In genomic region chr2:44542520-44542919, GRCh38 we compare ENCODE assay signal across 24 cellular contexts.
"Had no signal": no experiment of that assay in that cellular context is flagged by ENCODE, and none has a peak within 500 bp of the region (broad histone marks: within the 10 kb centered on the region; RNA-seq: fewer than 3 reads in every experiment).

No MANE protein-coding gene starts in this region.

- H3K4me1 ChIP-seq: left ventricle myocardium inferior, thyroid gland had no signal

- H3K4me3 ChIP-seq: left ventricle myocardium inferior, pancreas, thyroid gland had no signal

- H3K4me1 Mint-ChIP-seq: activated CD4-positive, alpha-beta T cell treated with anti-CD3 and anti-CD28 coated beads, Interleukin-2, amount 10 ng/mL, durations not matched to agents 7 days and 5 days; activated CD8-positive, alpha-beta memory T cell treated with anti-CD3 and anti-CD28 coated beads, Interleukin-2, amount 10 ng/mL, durations not matched to agents 7 days and 5 days had no signal

- H3K9me3 ChIP-seq: left ventricle myocardium inferior, pancreas, thyroid gland had no signal

- H3K9me3 Mint-ChIP-seq: activated CD4-positive, alpha-beta T cell treated with anti-CD3 and anti-CD28 coated beads, Interleukin-2, amount 10 ng/mL, durations not matched to agents 7 days and 5 days; activated CD8-positive, alpha-beta T cell treated with anti-CD3 and anti-CD28 coated beads for 36 hours; activated naive CD8-positive, alpha-beta T cell treated with anti-CD3 and anti-CD28 coated beads, Interleukin-2, amount 50 U/mL, for 24 hours; natural killer cell; stimulated activated naive CD8-positive, alpha-beta T cell treated with anti-CD3 and anti-CD28 coated beads, Interleukin-15, Interleukin-2, amounts not matched to agents 100 ng/mL and 50 ng/mL, for 24 hours had no signal

- H3K36me3 Mint-ChIP-seq: activated CD8-positive, alpha-beta memory T cell treated with anti-CD3 and anti-CD28 coated beads, Interleukin-2, amount 10 ng/mL, durations not matched to agents 7 days and 5 days; natural killer cell had no signal

- H3K27me3 ChIP-seq: foreskin keratinocyte, pancreas, thyroid gland had no signal

- H3K27me3 Mint-ChIP-seq: activated CD4-positive, alpha-beta T cell treated with anti-CD3 and anti-CD28 coated beads, Interleukin-2, amount 10 ng/mL, durations not matched to agents 7 days and 5 days; activated CD8-positive, alpha-beta memory T cell treated with anti-CD3 and anti-CD28 coated beads, Interleukin-2, amount 10 ng/mL, durations not matched to agents 7 days and 5 days; activated CD8-positive, alpha-beta T cell treated with anti-CD3 and anti-CD28 coated beads for 36 hours; activated naive CD8-positive, alpha-beta T cell treated with anti-CD3 and anti-CD28 coated beads, Interleukin-2, amount 50 U/mL, for 24 hours; stimulated activated naive CD8-positive, alpha-beta T cell treated with anti-CD3 and anti-CD28 coated beads, Interleukin-15, Interleukin-2, amounts not matched to agents 100 ng/mL and 50 ng/mL, for 24 hours had no signal

- H3K27ac Mint-ChIP-seq: activated CD4-positive, alpha-beta T cell treated with anti-CD3 and anti-CD28 coated beads, Interleukin-2, amount 10 ng/mL, durations not matched to agents 7 days and 5 days; activated CD8-positive, alpha-beta memory T cell treated with anti-CD3 and anti-CD28 coated beads, Interleukin-2, amount 10 ng/mL, durations not matched to agents 7 days and 5 days; activated CD8-positive, alpha-beta T cell treated with anti-CD3 and anti-CD28 coated beads for 36 hours; activated naive CD8-positive, alpha-beta T cell treated with anti-CD3 and anti-CD28 coated beads, Interleukin-2, amount 50 U/mL, for 24 hours; natural killer cell; stimulated activated naive CD8-positive, alpha-beta T cell treated with anti-CD3 and anti-CD28 coated beads, Interleukin-15, Interleukin-2, amounts not matched to agents 100 ng/mL and 50 ng/mL, for 24 hours had no signal

- H3K36me3 ChIP-seq: left ventricle myocardium inferior, pancreas, thyroid gland had no signal

- ATAC-seq: activated CD8-positive, alpha-beta memory T cell treated with anti-CD3 and anti-CD28 coated beads, Interleukin-2, amount 10 ng/mL, durations not matched to agents 7 days and 5 days; activated CD8-positive, alpha-beta T cell treated with anti-CD3 and anti-CD28 coated beads for 36 hours; activated naive CD8-positive, alpha-beta T cell treated with anti-CD3 and anti-CD28 coated beads, Interleukin-2, amount 50 U/mL, for 24 hours; foreskin keratinocyte; natural killer cell; pancreas; right cardiac atrium had no signal

- H3K4me3 Mint-ChIP-seq: activated CD4-positive, alpha-beta T cell treated with anti-CD3 and anti-CD28 coated beads, Interleukin-2, amount 10 ng/mL, durations not matched to agents 7 days and 5 days; activated CD8-positive, alpha-beta memory T cell treated with anti-CD3 and anti-CD28 coated beads, Interleukin-2, amount 10 ng/mL, durations not matched to agents 7 days and 5 days; activated CD8-positive, alpha-beta T cell treated with anti-CD3 and anti-CD28 coated beads for 36 hours; activated naive CD8-positive, alpha-beta T cell treated with anti-CD3 and anti-CD28 coated beads, Interleukin-2, amount 50 U/mL, for 24 hours; natural killer cell; stimulated activated naive CD8-positive, alpha-beta T cell treated with anti-CD3 and anti-CD28 coated beads, Interleukin-15, Interleukin-2, amounts not matched to agents 100 ng/mL and 50 ng/mL, for 24 hours had no signal

- DNase-seq: activated CD4-positive, alpha-beta T cell treated with anti-CD3 and anti-CD28 coated beads, Interleukin-2, amount 10 ng/mL, durations not matched to agents 7 days and 5 days; activated CD4-positive, CD25-positive, alpha-beta regulatory T cell treated with anti-CD3 and anti-CD28 coated beads, Interleukin-2, amount 50 U/mL, for 72 hours; activated CD8-positive, alpha-beta memory T cell treated with anti-CD3 and anti-CD28 coated beads, Interleukin-2, amount 10 ng/mL, durations not matched to agents 7 days and 5 days; activated CD8-positive, alpha-beta T cell treated with anti-CD3 and anti-CD28 coated beads for 36 hours; activated effector memory CD4-positive, alpha-beta T cell treated with anti-CD3 and anti-CD28 coated beads, Interleukin-2, amount 50 U/mL, for 16 hours; activated naive CD4-positive, alpha-beta T cell treated with anti-CD3 and anti-CD28 coated beads, Interleukin-2, amount 50 U/mL, for 16 hours; activated naive CD8-positive, alpha-beta T cell treated with anti-CD3 and anti-CD28 coated beads, Interleukin-2, amount 50 U/mL, for 24 hours; activated T-cell treated with anti-CD3 and anti-CD28 coated beads for 4 hours; cerebellar nuclear complex; cortex of kidney; foreskin keratinocyte; kidney glomerular epithelial cell; left ventricle myocardium inferior; midbrain; natural killer cell; pancreas; right cardiac atrium; stimulated activated CD4-positive, alpha-beta T cell treated with anti-CD3 and anti-CD28 coated beads, Interleukin-12 subunit alpha, Interleukin-12 subunit beta, amount 100 ng/mL, for 4 hours; stimulated activated CD4-positive, alpha-beta T cell treated with anti-CD3 and anti-CD28 coated beads, Interleukin-4, amount 100 ng/mL, for 4 hours; substantia nigra; T1000; thyroid gland had no signal

- H3K27ac ChIP-seq: foreskin keratinocyte, left ventricle myocardium inferior, pancreas, thyroid gland, VCaP had no signal
